Comparison of ENCODE assay signal across 8 cellular contexts in the genomic region with DNA sequence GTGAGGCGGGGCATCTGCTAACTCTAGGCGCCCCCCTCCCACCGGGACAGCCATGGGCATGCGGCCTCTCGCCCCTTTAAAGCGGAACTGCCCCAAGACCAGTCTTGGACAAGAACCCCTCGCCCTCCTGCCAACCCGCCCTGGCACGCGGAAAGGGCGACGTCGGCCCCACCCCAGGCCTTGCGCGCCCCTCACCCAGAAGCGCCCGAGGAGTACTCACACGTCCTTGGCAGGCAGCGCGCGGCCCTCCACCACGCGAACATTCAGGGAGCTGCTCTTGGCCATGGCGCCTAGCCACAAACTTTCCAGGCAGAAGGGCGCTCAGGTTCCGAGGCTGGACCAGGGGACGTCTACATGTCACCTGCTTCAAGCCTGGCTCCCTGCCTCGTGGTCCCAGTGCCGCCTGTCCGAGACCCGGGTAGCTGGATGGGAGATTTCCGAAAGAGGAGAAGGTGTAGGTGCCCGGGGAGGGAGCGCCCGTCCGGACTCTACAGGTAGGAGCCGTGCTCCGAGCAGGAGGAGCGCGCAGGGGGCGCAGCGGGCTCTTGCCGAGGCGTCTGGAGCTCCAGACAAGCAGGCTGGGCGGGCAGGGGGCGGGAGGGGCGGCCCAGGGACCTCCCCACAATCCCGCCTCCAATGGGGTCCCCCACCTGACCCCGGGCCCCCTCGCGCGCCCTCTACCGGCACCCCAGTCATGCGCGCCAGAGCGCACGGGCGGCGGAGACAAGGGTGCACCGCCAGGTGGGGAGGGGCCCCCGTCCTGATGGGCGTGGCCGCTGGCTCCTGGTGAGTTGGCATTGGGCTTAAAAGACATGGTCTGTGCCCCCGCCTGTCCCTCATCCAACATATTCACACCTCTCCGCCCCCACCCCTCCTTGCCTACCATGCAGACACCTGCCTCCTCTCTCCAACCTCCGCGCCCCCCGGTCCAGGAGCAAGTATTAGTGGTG. TPM values are rescaled to one million over a fixed set of nuclear protein-coding genes. Genes with fewer than 3 reads are reported as not detected.
A peak's percentile ranks its signal among the peaks of the same experiment; 100 is the strongest.
DNase-seq lines count a peak whose midpoint lies in the region; ATAC-seq, FAIRE-seq and TF ChIP-seq lines count a peak whose summit lies in the region.

A gene with protein sequence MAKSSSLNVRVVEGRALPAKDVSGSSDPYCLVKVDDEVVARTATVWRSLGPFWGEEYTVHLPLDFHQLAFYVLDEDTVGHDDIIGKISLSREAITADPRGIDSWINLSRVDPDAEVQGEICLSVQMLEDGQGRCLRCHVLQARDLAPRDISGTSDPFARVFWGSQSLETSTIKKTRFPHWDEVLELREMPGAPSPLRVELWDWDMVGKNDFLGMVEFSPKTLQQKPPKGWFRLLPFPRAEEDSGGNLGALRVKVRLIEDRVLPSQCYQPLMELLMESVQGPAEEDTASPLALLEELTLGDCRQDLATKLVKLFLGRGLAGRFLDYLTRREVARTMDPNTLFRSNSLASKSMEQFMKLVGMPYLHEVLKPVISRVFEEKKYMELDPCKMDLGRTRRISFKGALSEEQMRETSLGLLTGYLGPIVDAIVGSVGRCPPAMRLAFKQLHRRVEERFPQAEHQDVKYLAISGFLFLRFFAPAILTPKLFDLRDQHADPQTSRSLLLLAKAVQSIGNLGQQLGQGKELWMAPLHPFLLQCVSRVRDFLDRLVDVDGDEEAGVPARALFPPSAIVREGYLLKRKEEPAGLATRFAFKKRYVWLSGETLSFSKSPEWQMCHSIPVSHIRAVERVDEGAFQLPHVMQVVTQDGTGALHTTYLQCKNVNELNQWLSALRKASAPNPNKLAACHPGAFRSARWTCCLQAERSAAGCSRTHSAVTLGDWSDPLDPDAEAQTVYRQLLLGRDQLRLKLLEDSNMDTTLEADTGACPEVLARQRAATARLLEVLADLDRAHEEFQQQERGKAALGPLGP (minus strand): TSS at position 584 of the 950 bp plus-strand sequence. CDS start 299 bp downstream, at position 285.

- no peak for TF ChIP-seq CTCF in astrocyte (IDR thresholded peaks at IDR 0.05; ENCODE audit: insufficient read depth, low read depth, low read length)
- peak; percentile 18 to 48 (median 39) for TF ChIP-seq CTCF in right lobe of liver (IDR thresholded peaks at IDR 0.05)

- H3K9me3 ChIP-seq in KOPT-K1 (ENCODE audit: insufficient read depth, low read length, poor library complexity, severe bottlenecking) (no peaks in the 10 kb centered on the region), astrocyte (ENCODE audit: insufficient read depth, low read depth, low read length) (no peaks in the 10 kb centered on the region), right lobe of liver (no peaks in the 10 kb centered on the region)

- peak within 1 kb of the TSS; percentile 41 for H3K4me2 ChIP-seq in astrocyte (ENCODE audit: low read length)

- H3K79me2 ChIP-seq in astrocyte (ENCODE audit: insufficient read depth, low read length), result no peaks in the 10 kb centered on the region

- peak within 1 kb of the TSS; percentile 75 for H3K27ac ChIP-seq in KOPT-K1 (ENCODE audit: low read depth, low read length, poor library complexity, severe bottlenecking)
- no peak within 1 kb of the TSS for H3K27ac ChIP-seq in astrocyte (ENCODE audit: low read depth, low read length)
- H3K27ac ChIP-seq in right lobe of liver, result no peak within 1 kb of the TSS

- no peak within 1 kb of the TSS for H2AFZ ChIP-seq in astrocyte (ENCODE audit: low read depth, low read length)

- H3K36me3 Mint-ChIP-seq in astrocyte (ENCODE audit: low read depth, unreplicated experiment), result peaks cover 2% of the 10 kb centered on the region

- TF ChIP-seq POLR2A in right lobe of liver (IDR thresholded peaks at IDR 0.05), result no peak

- H3K9ac ChIP-seq in astrocyte (ENCODE audit: low read length), result no peak within 1 kb of the TSS

- H3K36me3 ChIP-seq in KOPT-K1 (ENCODE audit: insufficient read depth, low read length), result 0 out of 2 replicates have a peak, but pooled peaks cover 4% of the 10 kb centered on the region
- no peaks in the 10 kb centered on the region for H3K36me3 ChIP-seq in astrocyte (ENCODE audit: insufficient read depth, low read length)
- H3K36me3 ChIP-seq in right lobe of liver, result no peaks in the 10 kb centered on the region

- H3K4me1 Mint-ChIP-seq in astrocyte (ENCODE audit: low read depth, unreplicated experiment), result no peaks in the 10 kb centered on the region

- H4K20me1 ChIP-seq in astrocyte (ENCODE audit: insufficient read depth, low read length), result no peaks in the 10 kb centered on the region

- WGBS in right lobe of liver (ENCODE audit: insufficient coverage, low coverage, low lambda C conversion rate, missing lambda C conversion rate), result 2% methylated on average over 11 of the region's 68 CpGs

- H3K27me3 Mint-ChIP-seq in astrocyte (ENCODE audit: low read depth, unreplicated experiment), result peaks cover 48% of the 10 kb centered on the region

- ATAC-seq in right lobe of liver (peak; percentile 63 to 82 (median 66)), GM21423 (IDR thresholded peaks at IDR 0.05; ENCODE audit: unreplicated experiment) (no peak)

- H3K4me3 ChIP-seq in astrocyte (ENCODE audit: insufficient read depth, low read depth, low read length) (no peak within 1 kb of the TSS), right lobe of liver (peak within 1 kb of the TSS in 1 of 3 donors; percentile 13)

- DNase-seq in DMS 273 (lab: John Stamatoyannopoulos, UW; ENCODE audit: unreplicated experiment) (peak; percentile 88), T-helper 22 cell (ENCODE audit: low read depth) (peak; percentile 61), astrocyte (ENCODE audit: low read depth) (no peak), right lobe of liver (peak in 2 of 3 donors; percentile 35 to 52), NOMO-1 treated with DMSO at 0.1 percent for 48 hours (lab: John Stamatoyannopoulos, UW; ENCODE audit: unreplicated experiment) (no peak)
- DNase-seq in stimulated activated CD8-positive, alpha-beta memory T cell treated with anti-CD3 and anti-CD28 coated beads, Interleukin-4, amount 100 ng/mL, for 48 hours, result peak; percentile 93

- H3K4me3 Mint-ChIP-seq in astrocyte (ENCODE audit: unreplicated experiment), result no peak within 1 kb of the TSS

- intact Hi-C loops in right lobe of liver (cut with DNase I), result no loop called here

- H3K9me3 Mint-ChIP-seq in astrocyte (ENCODE audit: unreplicated experiment), result peaks cover 3% of the 10 kb centered on the region

- no peak for FAIRE-seq in astrocyte (lab: Jason Lieb, UNC)

- H3K4me1 ChIP-seq in astrocyte (ENCODE audit: insufficient read depth, low read length), result peaks cover 4% of the 10 kb centered on the region
- H3K4me1 ChIP-seq in right lobe of liver, result no peaks in the 10 kb centered on the region

- H3K27me3 ChIP-seq in astrocyte (ENCODE audit: insufficient read depth, low read length) (peaks cover 12% of the 10 kb centered on the region), right lobe of liver (no peaks in the 10 kb centered on the region)

- H3K27ac Mint-ChIP-seq in astrocyte (ENCODE audit: unreplicated experiment), result peak within 1 kb of the TSS; percentile 26

RNA-seq across cellular contexts. Expression of the gene that starts here (rescaled TPM):
- 0.43 and 0.48 TPM in 2 replicates for total RNA-seq in astrocyte
- total RNA-seq in right lobe of liver, result under 1 TPM in 4 of 6 experiments, not detected in 2; 0.10 to 0.24 (median 0.15) TPM

Comparison
In these comparisons a context has a peak if more than half of its experiments do, and no peak if none do; other contexts are left out.
1. Peak in DNase-seq and ATAC-seq in right lobe of liver; RNA of the gene not detected or under 1 TPM.
2. DNase-seq: peak in DMS 273 (single experiment), T-helper 22 cell (single experiment) and stimulated activated CD8-positive, alpha-beta memory T cell treated with anti-CD3 and anti-CD28 coated beads, Interleukin-4, amount 100 ng/mL, for 48 hours (single experiment); none in astrocyte (single experiment) and NOMO-1 treated with DMSO at 0.1 percent for 48 hours (single experiment).